ENCODE assay signal across 8 cellular contexts in genomic region chr6:85593438-85594196, GRCh38. TPM values are rescaled to one million over a fixed set of nuclear protein-coding genes. Genes with fewer than 3 reads are reported as not detected.
DNase-seq lines count a peak whose midpoint lies in the region; TF ChIP-seq lines count a peak whose summit lies in the region.

A gene with protein sequence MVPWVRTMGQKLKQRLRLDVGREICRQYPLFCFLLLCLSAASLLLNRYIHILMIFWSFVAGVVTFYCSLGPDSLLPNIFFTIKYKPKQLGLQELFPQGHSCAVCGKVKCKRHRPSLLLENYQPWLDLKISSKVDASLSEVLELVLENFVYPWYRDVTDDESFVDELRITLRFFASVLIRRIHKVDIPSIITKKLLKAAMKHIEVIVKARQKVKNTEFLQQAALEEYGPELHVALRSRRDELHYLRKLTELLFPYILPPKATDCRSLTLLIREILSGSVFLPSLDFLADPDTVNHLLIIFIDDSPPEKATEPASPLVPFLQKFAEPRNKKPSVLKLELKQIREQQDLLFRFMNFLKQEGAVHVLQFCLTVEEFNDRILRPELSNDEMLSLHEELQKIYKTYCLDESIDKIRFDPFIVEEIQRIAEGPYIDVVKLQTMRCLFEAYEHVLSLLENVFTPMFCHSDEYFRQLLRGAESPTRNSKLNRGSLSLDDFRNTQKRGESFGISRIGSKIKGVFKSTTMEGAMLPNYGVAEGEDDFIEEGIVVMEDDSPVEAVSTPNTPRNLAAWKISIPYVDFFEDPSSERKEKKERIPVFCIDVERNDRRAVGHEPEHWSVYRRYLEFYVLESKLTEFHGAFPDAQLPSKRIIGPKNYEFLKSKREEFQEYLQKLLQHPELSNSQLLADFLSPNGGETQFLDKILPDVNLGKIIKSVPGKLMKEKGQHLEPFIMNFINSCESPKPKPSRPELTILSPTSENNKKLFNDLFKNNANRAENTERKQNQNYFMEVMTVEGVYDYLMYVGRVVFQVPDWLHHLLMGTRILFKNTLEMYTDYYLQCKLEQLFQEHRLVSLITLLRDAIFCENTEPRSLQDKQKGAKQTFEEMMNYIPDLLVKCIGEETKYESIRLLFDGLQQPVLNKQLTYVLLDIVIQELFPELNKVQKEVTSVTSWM (minus strand): TSS chr6:85593858. CDS start chr6:85593718, 140 bp downstream.

- H3K79me2 ChIP-seq in MM.1S (ENCODE audit: low read length): peaks cover 40% of the 10 kb centered on the region

- peaks cover 4% of the 10 kb centered on the region; the same call in 1 of the 2 replicates for H3K4me1 ChIP-seq in MM.1S (ENCODE audit: low read length)
- H3K4me1 ChIP-seq in SJSA1 (replicated peaks): 0 out of 2 replicates have a peak, but pooled peaks cover 8% of the 10 kb centered on the region
- peaks cover 11% of the 10 kb centered on the region for H3K4me1 ChIP-seq in neuron (ENCODE audit: insufficient read depth, low read length)

- no peak for TF ChIP-seq CTCF in MM.1S (IDR thresholded peaks at IDR 0.05; ENCODE audit: low read length)

- no peaks in the 10 kb centered on the region for H3K27me3 ChIP-seq in MM.1S (replicated peaks; ENCODE audit: insufficient read depth, low read length)
- H3K27me3 ChIP-seq in SJSA1 (replicated peaks): no peaks in the 10 kb centered on the region
- H3K27me3 ChIP-seq in neuron (ENCODE audit: insufficient read depth, low read length): no peaks in the 10 kb centered on the region

- H3K9me3 ChIP-seq in MM.1S (replicated peaks; ENCODE audit: insufficient read depth, low read length) (no peaks in the 10 kb centered on the region), SJSA1 (replicated peaks) (no peaks in the 10 kb centered on the region), neuron (ENCODE audit: low read length) (peaks cover 5% of the 10 kb centered on the region)

- H3K27ac ChIP-seq in MM.1S (ENCODE audit: low read length) (peak within 1 kb of the TSS; percentile 81), SJSA1 (peak within 1 kb of the TSS; percentile 78)

- peak within 1 kb of the TSS; percentile 66 for H3K4me2 ChIP-seq in MM.1S (ENCODE audit: low read depth, low read length)

- H3K9me2 ChIP-seq in MM.1S (replicated peaks; ENCODE audit: insufficient read depth, low read length): no peaks in the 10 kb centered on the region

- H3K4me3 ChIP-seq in MM.1S (ENCODE audit: low read length) (peak within 1 kb of the TSS; percentile 73), SJSA1 (peak within 1 kb of the TSS; percentile 64), neuron (ENCODE audit: low read length) (peak within 1 kb of the TSS; percentile 61)

- H3F3A ChIP-seq in MM.1S (ENCODE audit: insufficient read depth, low read length): peaks cover 38% of the 10 kb centered on the region

- H3K36me3 ChIP-seq in MM.1S (replicated peaks; ENCODE audit: insufficient read depth, low read length): no peaks in the 10 kb centered on the region
- peaks cover 18% of the 10 kb centered on the region for H3K36me3 ChIP-seq in SJSA1
- no peaks in the 10 kb centered on the region for H3K36me3 ChIP-seq in neuron (ENCODE audit: insufficient read depth, low read length)

- H2AFZ ChIP-seq in MM.1S (ENCODE audit: low read length): peak within 1 kb of the TSS; percentile 49
- peak within 1 kb of the TSS; percentile 40 for H2AFZ ChIP-seq in neuron (ENCODE audit: low read depth, low read length)

- H4K20me1 ChIP-seq in MM.1S (ENCODE audit: insufficient read depth, low read length): no peaks in the 10 kb centered on the region

- H3K9ac ChIP-seq in MM.1S (ENCODE audit: low read length): peak within 1 kb of the TSS; percentile 75

- DNase-seq in GM04503 (ENCODE audit: low read depth): peak; percentile 80
- DNase-seq in HCEC 1CT: peak; percentile 96
- DNase-seq in MM.1S: peak; percentile 92
- DNase-seq in SJSA1 (ENCODE audit: low read depth in 1 of 2, low spot score in 2 of 2): peak; percentile 93 to 97
- DNase-seq in activated naive CD4-positive, alpha-beta T cell (lab: John Stamatoyannopoulos, UW): peak; percentile 34 to 62 (median 52)
- peak; percentile 94 for DNase-seq in foreskin melanocyte
- DNase-seq in stromal cell of bone marrow (ENCODE audit: low read depth): peak; percentile 96

RNA-seq across cellular contexts. Expression of the gene that starts here (rescaled TPM):
- 96.7 and 100 TPM in 2 replicates for total RNA-seq in SJSA1 (2014; rRNA removed; shearing (Covaris generic))

Comparison
In these comparisons a context has a peak if more than half of its experiments do, and no peak if none do; other contexts are left out.
1. Peak in every context shown above with its lines: DNase-seq, H3K4me3 ChIP-seq and H3K27ac ChIP-seq.